In the genomic region with DNA sequence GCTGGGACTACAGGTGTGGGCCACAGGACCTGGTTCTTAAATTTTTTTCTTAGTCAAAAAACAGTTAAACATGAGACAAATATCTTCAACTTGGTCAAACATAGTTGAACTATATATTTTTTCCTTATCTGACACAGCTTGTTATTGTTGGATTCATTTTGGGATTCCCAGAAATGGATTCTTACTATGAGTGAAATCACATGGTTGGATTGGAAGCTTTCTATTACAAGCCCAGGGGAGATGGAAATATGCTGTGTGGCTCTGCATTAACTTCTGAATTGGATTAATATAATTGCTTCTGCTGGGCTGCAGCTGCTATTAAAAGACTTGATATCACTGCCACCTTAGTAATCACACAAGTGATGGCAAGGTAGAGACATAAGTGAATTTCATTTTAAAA, we compare ENCODE assay signal across 18 cellular contexts.
"Had no signal": no experiment of that assay in that cellular context is flagged by ENCODE, and none has a peak within 500 bp of the region (broad histone marks: within the 10 kb centered on the region; RNA-seq: fewer than 3 reads in every experiment).

No MANE protein-coding gene starts in this region.

- DNase-seq: KBM-7, NCI-H1092, NCI-H1105 treated with DMSO at 0.1 percent for 48 hours, NCI-H1417 treated with DMSO at 0.1 percent for 48 hours, NCI-H146, NCI-H1694 treated with DMSO at 0.1 percent for 48 hours, NCI-H1930, NCI-H2081, NCI-H2107, NCI-H226, NCI-H446, NCI-H510A, NCI-H524 treated with DMSO at 0.1 percent for 48 hours, NCI-H69, NCI-H774, SHP77, SK-N-SH had no signal

- H3K9me3 ChIP-seq: SK-N-SH had no signal

- H3K27ac ChIP-seq: RWPE1 had no signal
